8 cellular contexts compared by ENCODE assay signal in genomic region chr4:140884431-140885058, GRCh38.
DNase-seq lines count a peak whose midpoint lies in the region; FAIRE-seq and TF ChIP-seq lines count a peak whose summit lies in the region.

No MANE protein-coding gene starts in this region.

- H3K4ac ChIP-seq in H1 (replicated peaks; ENCODE audit: insufficient read length, low read depth, low read length) = no peak overlapping the region

- no peak overlapping the region for H3K56ac ChIP-seq in H1 (replicated peaks; ENCODE audit: insufficient read length, low read depth, low read length)

- no peak overlapping the region for H2BK12ac ChIP-seq in H1 (ENCODE audit: low read depth, low read length)

- H3K4me1 Mint-ChIP-seq in activated naive CD4-positive, alpha-beta T cell treated with anti-CD3 and anti-CD28 coated beads, Interleukin-2, amount 10 ng/mL, durations not matched to agents 7 days and 5 days = no peaks in the 10 kb centered on the region

- peak overlapping the region; percentile 70; the same call in 1 of the 2 replicates for H2AFZ ChIP-seq in H1 (ENCODE audit: low read length)

- H3K4me2 ChIP-seq in H1 (ENCODE audit: insufficient read depth in 1 of 2, low read depth in 2 of 2, low read length in 2 of 2) = no peak overlapping the region

- no peak overlapping the region for H3K27ac ChIP-seq in H1 (ENCODE audit: low read depth, low read length)

- no peak overlapping the region for H2BK20ac ChIP-seq in H1 (ENCODE audit: low read length)

- no peak overlapping the region for H3K14ac ChIP-seq in H1 (ENCODE audit: insufficient read length)

- POLR2A ChIA-PET in H1 (lab: Charles Lee; ENCODE audit: partially characterized antibody) = interaction anchor here (1.3 kb wide), 2 partner anchors 15 to 247 kb away, joined by 3 read pairs; no protein-coding TSS in a partner anchor

- H3K27me3 Mint-ChIP-seq in activated naive CD4-positive, alpha-beta T cell treated with anti-CD3 and anti-CD28 coated beads, Interleukin-2, amount 10 ng/mL, durations not matched to agents 7 days and 5 days = peaks cover 6% of the 10 kb centered on the region

- TF ChIP-seq CTCF in H1 (IDR thresholded peaks at IDR 0.05; ENCODE audit: control extremely low read depth in 1 of 3, insufficient read depth in 1 of 3, low read depth in 1 of 3, low read length in 3 of 3) = peak; percentile 30 to 86 (median 83)

- no peaks in the 10 kb centered on the region for H3K4me1 ChIP-seq in H1 (replicated peaks in 1 of 4; ENCODE audit: control insufficient read depth in 3 of 4, insufficient read depth in 4 of 4, low read length in 3 of 4)

- no peak for TF ChIP-seq POLR2A in H54 (IDR thresholded peaks at IDR 0.05; ENCODE audit: low read depth, low read length)
- no peak for TF ChIP-seq POLR2A in H1 (IDR thresholded peaks at IDR 0.05; ENCODE audit: control extremely low read depth in 1 of 2, low read depth in 2 of 2, low read length in 2 of 2)

- no peaks in the 10 kb centered on the region for H4K20me1 ChIP-seq in H1 (replicated peaks in 1 of 2; ENCODE audit: control insufficient read depth in 1 of 2, insufficient read depth in 2 of 2, low read length in 2 of 2)

- no peaks in the 10 kb centered on the region for H3K27me3 ChIP-seq in H1 (replicated peaks in 1 of 4; ENCODE audit: control insufficient read depth in 3 of 4, extremely low read depth in 1 of 4, insufficient read depth in 3 of 4, low read length in 3 of 4)

- no peak overlapping the region for H4K91ac ChIP-seq in H1 (replicated peaks; ENCODE audit: insufficient read length, low read length)

- WGBS in H1 (ENCODE audit: extremely low coverage in 1 of 2, insufficient coverage in 1 of 2, insufficient read length in 1 of 2, insufficient replicate concordance in 2 of 2, low coverage in 1 of 2, low lambda C conversion rate in 2 of 2, missing lambda C conversion rate in 1 of 2), 2 experiments = 44% methylated on average over 4 of the region's 4 CpGs; no CpG with 5 or more reads in 1 of the 2 experiments

- FAIRE-seq in H54 (lab: Jason Lieb, UNC) (peak; percentile 62), H1 (lab: Jason Lieb, UNC) (peak; percentile 83)

- no peak overlapping the region for H3K18ac ChIP-seq in H1 (ENCODE audit: extremely low read depth, low read length)

- CTCF ChIA-PET in activated naive CD4-positive, alpha-beta T cell treated with anti-CD3 and anti-CD28 coated beads, Interleukin-2, amount 10 ng/mL, durations not matched to agents 7 days and 5 days (lab: Charles Lee) = interaction anchor here (0.7 to 1.8 kb wide), 8 partner anchors 8 to 525 kb away, joined by 3 to 5 read pairs (median 3); no protein-coding TSS in a partner anchor
- CTCF ChIA-PET in H1 (lab: Charles Lee; ENCODE audit: partially characterized antibody) = interaction anchor here (0.6 to 8.2 kb wide), 27 partner anchors 9 to 554 kb away, joined by 3 to 68 read pairs (median 4); partner anchors contain the start of gene RNF150

- no peak overlapping the region for H2BK15ac ChIP-seq in H1 (ENCODE audit: low read length)

- H3K27ac Mint-ChIP-seq in activated naive CD4-positive, alpha-beta T cell treated with anti-CD3 and anti-CD28 coated beads, Interleukin-2, amount 10 ng/mL, durations not matched to agents 7 days and 5 days = no peak overlapping the region

- H4K5ac ChIP-seq in H1 (ENCODE audit: insufficient read length, low read depth, low read length) = no peak overlapping the region

- H3K36me3 ChIP-seq in H1 (ENCODE audit: control insufficient read depth in 2 of 4, insufficient read depth in 4 of 4, low read length in 3 of 4) = no peaks in the 10 kb centered on the region

- no peak overlapping the region for H2AK5ac ChIP-seq in H1 (ENCODE audit: low read depth, low read length)

- H3K9ac ChIP-seq in H1 (replicated peaks in 1 of 4; ENCODE audit: extremely low read depth in 1 of 4, low read depth in 3 of 4, low read length in 3 of 4) = peak overlapping the region in 1 of 4 experiments; percentile 9; a peak in 1 of 7 replicates

- no peak overlapping the region for H3K4me3 Mint-ChIP-seq in activated naive CD4-positive, alpha-beta T cell treated with anti-CD3 and anti-CD28 coated beads, Interleukin-2, amount 10 ng/mL, durations not matched to agents 7 days and 5 days

- H3K23me2 ChIP-seq in H1 (ENCODE audit: low read depth, low read length) = no peaks in the 10 kb centered on the region

- H3K23ac ChIP-seq in H1 (ENCODE audit: insufficient read length) = no peak overlapping the region

- no peaks in the 10 kb centered on the region for H3K9me3 ChIP-seq in H1 (ENCODE audit: insufficient read depth in 2 of 2, low read depth in 1 of 2, low read length in 1 of 2)

- TF ChIP-seq EP300 in H1 (IDR thresholded peaks at IDR 0.05; ENCODE audit: borderline replicate concordance in 1 of 2, low read depth in 2 of 2, low read length in 2 of 2) = no peak

- H3K9me3 Mint-ChIP-seq in activated naive CD4-positive, alpha-beta T cell treated with anti-CD3 and anti-CD28 coated beads, Interleukin-2, amount 10 ng/mL, durations not matched to agents 7 days and 5 days = no peaks in the 10 kb centered on the region

- no peak overlapping the region for H4K8ac ChIP-seq in H1 (ENCODE audit: extremely low read depth, insufficient read depth, low read length)

- DNase-seq in activated naive CD4-positive, alpha-beta T cell treated with anti-CD3 and anti-CD28 coated beads, Interleukin-2, amount 10 ng/mL, durations not matched to agents 7 days and 5 days = peak; percentile 53
- no peak for DNase-seq in activated naive CD4-positive, alpha-beta T cell treated with Interleukin-2 at 50 U/mL for 16 hours
- DNase-seq in H54 (ENCODE audit: insufficient read length, low spot score) = peak; percentile 14
- peak; percentile 79 to 84 for DNase-seq in Kasumi-1 (lab: John Stamatoyannopoulos, UW)
- peak; percentile 69 for DNase-seq in RPMI8226
- peak; percentile 13 to 57 for DNase-seq in H1 (ENCODE audit: low read depth in 1 of 2, low spot score in 2 of 2)
- peak; percentile 26 for DNase-seq in midbrain (lab: John Stamatoyannopoulos, UW)
- no peak for DNase-seq in activated CD4-positive, CD25-positive, alpha-beta regulatory T cell treated with anti-CD3 and anti-CD28 coated beads, Interleukin-2, amount 50 U/mL, for 72 hours

- peak; percentile 88 to 93 for TF ChIP-seq RAD21 in H1 (IDR thresholded peaks at IDR 0.05 in 1 of 2, conservative IDR thresholded peaks at IDR 0.05 in 1 of 2; ENCODE audit: low read depth in 2 of 2, low read length in 2 of 2)

- H3K79me2 ChIP-seq in H1 (ENCODE audit: control insufficient read depth in 1 of 2, insufficient read depth in 2 of 2, low read length in 2 of 2) = no peaks in the 10 kb centered on the region

- H3K36me3 Mint-ChIP-seq in activated naive CD4-positive, alpha-beta T cell treated with anti-CD3 and anti-CD28 coated beads, Interleukin-2, amount 10 ng/mL, durations not matched to agents 7 days and 5 days = no peaks in the 10 kb centered on the region

- H2BK120ac ChIP-seq in H1 (replicated peaks; ENCODE audit: low read depth, low read length) = no peak overlapping the region

- no peak overlapping the region for H2BK5ac ChIP-seq in H1 (ENCODE audit: low read depth, low read length)

- no peak overlapping the region for H3K4me3 ChIP-seq in H1 (ENCODE audit: extremely low read depth in 1 of 4, insufficient read depth in 2 of 4, low read depth in 3 of 4, low read length in 4 of 4)

- H3K79me1 ChIP-seq in H1 (ENCODE audit: low read depth, low read length) = no peaks in the 10 kb centered on the region

Comparison
In these comparisons a context has a peak if more than half of its experiments do, and no peak if none do; other contexts are left out.
1. DNase-seq: peak in activated naive CD4-positive, alpha-beta T cell treated with anti-CD3 and anti-CD28 coated beads, Interleukin-2, amount 10 ng/mL, durations not matched to agents 7 days and 5 days (single experiment), H54 (single experiment), Kasumi-1 (2 of 2), RPMI8226 (single experiment), H1 (2 of 2) and midbrain (single experiment); none in activated naive CD4-positive, alpha-beta T cell treated with Interleukin-2 at 50 U/mL for 16 hours (single experiment) and activated CD4-positive, CD25-positive, alpha-beta regulatory T cell treated with anti-CD3 and anti-CD28 coated beads, Interleukin-2, amount 50 U/mL, for 72 hours (single experiment).